In genomic region chr14:91837076-91837475, GRCh38 we compare ENCODE assay signal across 8 cellular contexts. TPM values are rescaled to one million over a fixed set of nuclear protein-coding genes. Genes with fewer than 3 reads are reported as not detected.
DNase-seq lines count a peak whose midpoint lies in the region; ATAC-seq, FAIRE-seq and TF ChIP-seq lines count a peak whose summit lies in the region.

No MANE protein-coding gene starts in this region.

- peaks cover 28 to 82% (median 78%) of the 10 kb centered on the region in 4 donors for H3K4me1 Mint-ChIP-seq in naive thymus-derived CD8-positive, alpha-beta T cell

- no peak for TF ChIP-seq POLR2A in A549 (IDR thresholded peaks at IDR 0.05; ENCODE audit: low read length)

- H3K4me2 ChIP-seq in A549 (peak overlapping the region; percentile 89), Karpas-422 (ENCODE audit: low read depth, low read length, poor library complexity, severe bottlenecking) (no peak overlapping the region)

- TF ChIP-seq RAD21 in A549 (conservative IDR thresholded peaks at IDR 0.05 in 1 of 2, IDR thresholded peaks at IDR 0.05 in 1 of 2) = no peak

- peak overlapping the region; percentile 61 for H3K4me3 ChIP-seq in A549
- peak overlapping the region; percentile 84 for H3K4me3 ChIP-seq in HUES6 (ENCODE audit: low read depth, low read length)
- peak overlapping the region; percentile 71 to 82 for H3K4me3 ChIP-seq in duodenal mucosa (ENCODE audit: low read depth in 1 of 2, low read length in 2 of 2)
- no peak overlapping the region for H3K4me3 ChIP-seq in Karpas-422 (ENCODE audit: low read length)

- H2AFZ ChIP-seq in Karpas-422 (ENCODE audit: low read length) = no peak overlapping the region

- ATAC-seq in A549 (no peak), HG02852 (IDR thresholded peaks at IDR 0.05; ENCODE audit: unreplicated experiment) (no peak)
- no peak for ATAC-seq in naive thymus-derived CD8-positive, alpha-beta T cell

- POLR2A ChIA-PET in A549 (lab: Yijun Ruan, JAX) = no interaction called here
- POLR2A ChIA-PET in naive thymus-derived CD8-positive, alpha-beta T cell (lab: Charles Lee) = interaction anchor here (0.6 to 5.8 kb wide), 8 partner anchors 12 to 382 kb away, joined by 3 to 55 read pairs (median 4); no protein-coding TSS in a partner anchor

- H3K27ac Mint-ChIP-seq in naive thymus-derived CD8-positive, alpha-beta T cell = peak overlapping the region; percentile 74 to 96 (median 92)

- H3K36me3 ChIP-seq in HUES6 (ENCODE audit: control insufficient read depth, insufficient read depth, low read length) = no peaks in the 10 kb centered on the region
- no peaks in the 10 kb centered on the region for H3K36me3 ChIP-seq in duodenal mucosa (ENCODE audit: control insufficient read depth in 1 of 2, insufficient read depth in 2 of 2, low read length in 2 of 2)
- no peaks in the 10 kb centered on the region for H3K36me3 ChIP-seq in Karpas-422 (ENCODE audit: insufficient read depth, low read length)

- peaks cover 0 to 5% (median 0%) of the 10 kb centered on the region in 9 donors for H3K9me3 Mint-ChIP-seq in naive thymus-derived CD8-positive, alpha-beta T cell

- peaks cover 10% of the 10 kb centered on the region; the same call in 2 of the 3 replicates for H3K4me1 ChIP-seq in A549
- peaks cover 9% of the 10 kb centered on the region for H3K4me1 ChIP-seq in HUES6 (ENCODE audit: control insufficient read depth, insufficient read depth, low read length)
- peaks cover 12 to 14% of the 10 kb centered on the region in 2 donors for H3K4me1 ChIP-seq in duodenal mucosa (ENCODE audit: control insufficient read depth in 1 of 2, insufficient read depth in 2 of 2, low read length in 2 of 2)
- no peaks in the 10 kb centered on the region for H3K4me1 ChIP-seq in Karpas-422 (ENCODE audit: low read length)

- H3K27ac ChIP-seq in A549 (peak overlapping the region; percentile 3 to 72; a peak in 1 of 6 replicates), HUES6 (ENCODE audit: low read depth, low read length) (no peak overlapping the region), duodenal mucosa (ENCODE audit: low read depth, low read length) (no peak overlapping the region), Karpas-422 (ENCODE audit: low read length) (no peak overlapping the region)

- H3K9me3 ChIP-seq in A549 (no peaks in the 10 kb centered on the region), HUES6 (ENCODE audit: control insufficient read depth, insufficient read depth, low read depth, low read length) (no peaks in the 10 kb centered on the region), duodenal mucosa (ENCODE audit: control insufficient read depth in 1 of 2, low read length in 2 of 2) (no peaks in the 10 kb centered on the region), Karpas-422 (ENCODE audit: low read length) (no peaks in the 10 kb centered on the region)

- H3K9ac ChIP-seq in HUES6 (ENCODE audit: low read length) (no peak overlapping the region), duodenal mucosa (ENCODE audit: low read depth in 1 of 2, low read length in 2 of 2) (peak overlapping the region; percentile 79 to 86), Karpas-422 (ENCODE audit: low read length) (no peak overlapping the region)

- no peaks in the 10 kb centered on the region for H3K27me3 Mint-ChIP-seq in naive thymus-derived CD8-positive, alpha-beta T cell

- 67% methylated on average over 12 of the region's 12 CpGs for WGBS in A549 (ENCODE audit: missing lambda C conversion rate)

- H4K20me1 ChIP-seq in Karpas-422 (ENCODE audit: insufficient read depth, low read depth, low read length) = no peaks in the 10 kb centered on the region

- peak overlapping the region; percentile 78 to 94 (median 90) for H3K4me3 Mint-ChIP-seq in naive thymus-derived CD8-positive, alpha-beta T cell

- H3K36me3 Mint-ChIP-seq in naive thymus-derived CD8-positive, alpha-beta T cell = peaks cover 0 to 41% (median 21%) of the 10 kb centered on the region in 3 donors

- no peaks in the 10 kb centered on the region for H3K9me2 ChIP-seq in Karpas-422 (replicated peaks; ENCODE audit: insufficient read depth, low read length)

- DNase-seq in A549 (ENCODE audit: low read depth in 1 of 2, low spot score in 1 of 2) = no peak
- no peak for DNase-seq in naive thymus-derived CD8-positive, alpha-beta T cell
- no peak for DNase-seq in effector CD4-positive, alpha-beta T cell
- no peak for DNase-seq in Karpas-422
- DNase-seq in NCI-H1417 treated with DMSO at 0.1 percent for 48 hours (lab: John Stamatoyannopoulos, UW) = no peak

- no peak for FAIRE-seq in A549 (lab: Jason Lieb, UNC)

- no peak for TF ChIP-seq CTCF in A549 (IDR thresholded peaks at IDR 0.05)

- no peak for TF ChIP-seq EP300 in A549 (IDR thresholded peaks at IDR 0.05)

- CTCF ChIA-PET in A549 (lab: Yijun Ruan, JAX) = no interaction called here

- H3K27me3 ChIP-seq in HUES6 (ENCODE audit: control insufficient read depth, insufficient read depth, low read length) = peaks cover 35% of the 10 kb centered on the region
- H3K27me3 ChIP-seq in duodenal mucosa (ENCODE audit: control insufficient read depth in 1 of 2, insufficient read depth in 2 of 2, low read length in 2 of 2) = no peaks in the 10 kb centered on the region
- H3K27me3 ChIP-seq in Karpas-422 (ENCODE audit: low read length) = no peaks in the 10 kb centered on the region

- no peaks in the 10 kb centered on the region for H3K79me2 ChIP-seq in Karpas-422 (ENCODE audit: low read length)

TF ChIP-seq in A549, 52 proteins besides CTCF, POLR2A, EP300 and RAD21:
- TF ChIP-seq MAX (IDR thresholded peaks at IDR 0.05) (no peak), CBX8 (IDR thresholded peaks at IDR 0.05) (peak; percentile 45; the same call in 1 of the 2 replicates), ZNF302 (CRISPR knock-in tag; IDR thresholded peaks at IDR 0.05) (no peak)

RNA-seq across cellular contexts. Expression of gene TC2N, which starts 30.3 kb away (rescaled TPM):
- polyA plus RNA-seq in A549 (2011; rRNA removed) (5.5 and 7.1 TPM in 2 replicates), A549 (2017; fragmentation: RNase III; extraction: RNeasy Plus Mini Kit Qiagen cat#74134 plus additional on column Dnase treatment) (0.43 to 0.80 TPM (median 0.43 TPM) in 3 replicates)
- 0.29 and 0.30 TPM in 2 replicates for polyA plus RNA-seq in A549 (2012; cell fraction: cytosol; rRNA removed)
- polyA plus RNA-seq in A549 (2012; cell fraction: nucleus; rRNA removed) = 0.18 and 0.20 TPM in 2 replicates
- 4.4 and 4.6 TPM in 2 replicates for polyA minus RNA-seq in A549 (2011; rRNA and poly(A)+ RNA removed)
- 100 to 1,000 TPM; 298 to 309 TPM for total RNA-seq in naive thymus-derived CD8-positive, alpha-beta T cell
- polyA plus RNA-seq in naive thymus-derived CD8-positive, alpha-beta T cell = 100 to 1,000 TPM; 125 to 167 (median 160) TPM
- not detected in 2 replicates for total RNA-seq in Karpas-422 (2014; rRNA removed; shearing (Covaris generic); ENCODE audit: low replicate concordance)

Comparison
In these comparisons a context has a peak if more than half of its experiments do, and no peak if none do; other contexts are left out.
1. H3K27ac ChIP-seq: peak in A549 (2 of 2); none in HUES6 (single experiment), duodenal mucosa (single experiment) and Karpas-422 (single experiment).
2. H3K9ac ChIP-seq: peak in duodenal mucosa (2 of 2); none in HUES6 (single experiment) and Karpas-422 (single experiment).
3. RNA of gene TC2N, which starts 30.3 kb away (total RNA-seq): 298 to 309 TPM in naive thymus-derived CD8-positive, alpha-beta T cell; not detected in Karpas-422; every median in the first group is over 100 times any median in the second.